Comparison of ENCODE assay signal across 24 cellular contexts in the genomic region with DNA sequence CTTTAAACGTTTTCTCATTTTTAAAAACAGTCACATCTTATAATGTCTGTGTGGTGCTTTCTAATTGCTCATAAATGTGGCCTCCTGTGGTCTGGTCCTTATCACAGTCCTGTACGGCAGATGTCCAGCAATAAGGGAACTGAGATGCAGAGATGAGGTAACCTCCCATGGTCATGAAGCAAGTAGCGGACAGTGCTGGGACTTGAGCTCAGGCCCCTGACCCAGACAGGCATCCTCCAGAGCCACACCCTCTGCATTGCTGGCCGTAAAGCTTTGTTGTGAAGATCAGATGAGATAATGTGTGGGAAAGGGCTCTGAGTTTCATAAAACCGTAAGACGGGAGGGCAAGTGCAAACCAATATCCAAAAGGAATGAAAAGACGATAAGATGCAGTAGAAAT.
"Had no signal": no experiment of that assay in that cellular context is flagged by ENCODE, and none has a peak within 500 bp of the region (broad histone marks: within the 10 kb centered on the region; RNA-seq: fewer than 3 reads in every experiment).

No MANE protein-coding gene starts in this region.

- H3K27ac Mint-ChIP-seq: activated B cell treated with CpG ODN at 0.5 μM for 24 hours; activated CD4-positive, alpha-beta T cell treated with anti-CD3 and anti-CD28 coated beads, Interleukin-2, amount 10 ng/mL, durations not matched to agents 24 days and 14 days; activated naive CD4-positive, alpha-beta T cell treated with anti-CD3 and anti-CD28 coated beads, Interleukin-2, amount 50 U/mL, for 72 hours; activated naive CD8-positive, alpha-beta T cell treated with anti-CD3 and anti-CD28 coated beads, Interleukin-2, amount 50 U/mL, for 24 hours had no signal

- ATAC-seq: activated naive CD4-positive, alpha-beta T cell treated with anti-CD3 and anti-CD28 coated beads, Interleukin-2, amount 50 U/mL, for 72 hours; activated naive CD8-positive, alpha-beta T cell treated with anti-CD3 and anti-CD28 coated beads, Interleukin-2, amount 50 U/mL, for 24 hours; activated T-cell treated with anti-CD3 and anti-CD28 coated beads, Interleukin-2, amount 50 U/mL, for 4 hours; body of pancreas had no signal

- H3K27me3 Mint-ChIP-seq: activated B cell treated with CpG ODN at 0.5 μM for 24 hours; activated CD4-positive, alpha-beta T cell treated with anti-CD3 and anti-CD28 coated beads, Interleukin-2, amount 10 ng/mL, durations not matched to agents 24 days and 14 days; activated naive CD8-positive, alpha-beta T cell treated with anti-CD3 and anti-CD28 coated beads, Interleukin-2, amount 50 U/mL, for 24 hours had no signal

- H3K4me1 Mint-ChIP-seq: activated B cell treated with CpG ODN at 0.5 μM for 24 hours had no signal

- H3K9me3 ChIP-seq: ascending aorta, body of pancreas had no signal

- DNase-seq: activated B cell treated with CpG ODN at 0.5 μM for 24 hours; activated CD4-positive, alpha-beta T cell treated with anti-CD3 and anti-CD28 coated beads for 1 hour; activated CD4-positive, alpha-beta T cell treated with anti-CD3 and anti-CD28 coated beads, Interleukin-2, amount 10 ng/mL, durations not matched to agents 24 days and 14 days; activated CD4-positive, alpha-beta T cell treated with anti-CD3 and anti-CD28 coated beads, Interleukin-2, amount 50 U/mL, for 48 hours; activated CD8-positive, alpha-beta memory T cell treated with anti-CD3 and anti-CD28 coated beads for 24 hours; activated effector memory CD4-positive, alpha-beta T cell treated with anti-CD3 and anti-CD28 coated beads, Interleukin-2, amount 50 U/mL, for 16 hours; activated naive CD4-positive, alpha-beta T cell treated with Interleukin-2 at 50 U/mL for 16 hours; activated naive CD8-positive, alpha-beta T cell treated with anti-CD3 and anti-CD28 coated beads, Interleukin-2, amount 50 U/mL, for 24 hours; activated T-cell treated with anti-CD3 and anti-CD28 coated beads, Interleukin-2, amount 50 U/mL, for 4 hours; amniotic stem cell; central memory CD4-positive, alpha-beta T cell; Karpas-422; MM.1S; NCI-H1105 treated with DMSO at 0.1 percent for 48 hours; NCI-H1436 treated with DMSO at 0.1 percent for 48 hours; NCI-H187; NCI-H2081; NCI-H510A treated with DMSO at 0.1 percent for 48 hours; NCI-H69; SHP77 treated with DMSO at 0.1 percent for 48 hours; SW 1271 had no signal

- H3K4me3 ChIP-seq: ascending aorta, body of pancreas had no signal

- H3K9me3 Mint-ChIP-seq: activated naive CD4-positive, alpha-beta T cell treated with anti-CD3 and anti-CD28 coated beads, Interleukin-2, amount 50 U/mL, for 72 hours; activated naive CD8-positive, alpha-beta T cell treated with anti-CD3 and anti-CD28 coated beads, Interleukin-2, amount 50 U/mL, for 24 hours; activated T-cell treated with anti-CD3 and anti-CD28 coated beads, Interleukin-2, amount 50 U/mL, for 4 hours had no signal

- H3K27ac ChIP-seq: ascending aorta, body of pancreas had no signal

- H3K27me3 ChIP-seq: ascending aorta, body of pancreas had no signal

- H3K4me3 Mint-ChIP-seq: activated B cell treated with CpG ODN at 0.5 μM for 24 hours; activated CD4-positive, alpha-beta T cell treated with anti-CD3 and anti-CD28 coated beads, Interleukin-2, amount 10 ng/mL, durations not matched to agents 24 days and 14 days; activated naive CD8-positive, alpha-beta T cell treated with anti-CD3 and anti-CD28 coated beads, Interleukin-2, amount 50 U/mL, for 24 hours; activated T-cell treated with anti-CD3 and anti-CD28 coated beads, Interleukin-2, amount 50 U/mL, for 4 hours had no signal

- H3K4me1 ChIP-seq: ascending aorta, body of pancreas had no signal
